15 cellular contexts compared by ENCODE assay signal in the genomic region with DNA sequence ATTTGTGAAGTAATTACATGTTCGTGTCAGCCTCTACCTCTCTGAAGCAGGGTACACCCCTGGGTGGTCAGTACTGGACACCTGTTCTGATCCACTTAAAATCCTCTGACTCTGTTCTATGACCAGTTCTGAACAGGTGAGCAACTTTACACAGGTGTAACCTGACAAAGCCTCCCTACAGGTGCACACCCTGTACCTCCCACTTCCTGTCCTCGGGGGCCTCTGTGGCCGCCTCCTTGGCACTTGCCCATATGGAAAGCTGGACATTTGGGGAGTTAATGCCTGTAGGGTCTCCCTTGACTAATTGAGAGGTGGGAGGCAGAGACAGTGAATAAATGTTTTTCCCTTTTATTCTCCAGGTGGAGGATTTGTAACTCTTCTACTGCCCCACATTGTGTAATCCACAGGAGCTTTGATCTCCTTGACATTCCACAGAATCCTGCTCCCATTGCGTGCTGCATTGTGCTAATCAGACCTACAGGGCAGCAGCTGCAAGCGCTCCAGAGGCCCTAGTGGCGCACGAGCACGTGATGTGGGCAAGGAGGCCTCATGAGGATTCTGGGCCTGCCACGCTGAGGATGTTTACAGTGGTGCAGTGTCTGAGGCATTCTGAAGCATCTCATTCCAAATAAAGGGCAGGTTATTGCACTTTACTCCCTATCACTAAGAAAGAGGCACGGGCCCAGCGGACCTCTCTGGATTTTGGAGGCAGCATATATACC. TPM values are rescaled to one million over a fixed set of nuclear protein-coding genes. Genes with fewer than 3 reads are reported as not detected.
DNase-seq lines count a peak whose midpoint lies in the region; ATAC-seq, FAIRE-seq and TF ChIP-seq lines count a peak whose summit lies in the region.
"Had no signal": no experiment of that assay in that cellular context is flagged by ENCODE, and none has a peak within 500 bp of the region (broad histone marks: within the 10 kb centered on the region; RNA-seq: fewer than 3 reads in every experiment).

No MANE protein-coding gene starts in this region.

- H3K36me3 ChIP-seq in OCI-LY3 (replicated peaks; ENCODE audit: low read depth, low read length): peaks cover 63% of the 10 kb centered on the region
- no peaks in the 10 kb centered on the region for H3K36me3 ChIP-seq in small intestine (ENCODE audit: control insufficient read depth in 2 of 2, insufficient read depth in 2 of 2, low read length in 2 of 2)

- H3K27ac ChIP-seq in OCI-LY3 (ENCODE audit: low read length) (peak overlapping the region; percentile 97; the same call in 1 of the 2 replicates), small intestine (ENCODE audit: low read depth in 1 of 2, low read length in 1 of 2) (no peak overlapping the region)
- H3K27ac ChIP-seq: SK-N-MC had no signal

- no peak overlapping the region for H2AFZ ChIP-seq in OCI-LY3 (ENCODE audit: low read depth, low read length)

- no peaks in the 10 kb centered on the region for H3K9me3 Mint-ChIP-seq in endothelial cell (ENCODE audit: unreplicated experiment)
- H3K9me3 Mint-ChIP-seq in activated T-cell treated with anti-CD3 and anti-CD28 coated beads, Interleukin-2, amount 50 U/mL, for 4 hours: no peaks in the 10 kb centered on the region
- H3K9me3 Mint-ChIP-seq: naive B cell had no signal

- intact Hi-C loops in left ventricle myocardium superior (cut with micrococcal nuclease): no loop called here

- no peaks in the 10 kb centered on the region for H3K36me3 Mint-ChIP-seq in endothelial cell (ENCODE audit: low read depth, unreplicated experiment)
- H3K36me3 Mint-ChIP-seq in activated T-cell treated with anti-CD3 and anti-CD28 coated beads, Interleukin-2, amount 50 U/mL, for 4 hours (ENCODE audit: insufficient read depth): no peaks in the 10 kb centered on the region
- H3K36me3 Mint-ChIP-seq: naive B cell had no signal

- no peaks in the 10 kb centered on the region for H3K27me3 ChIP-seq in OCI-LY3 (ENCODE audit: low read depth, low read length)
- no peaks in the 10 kb centered on the region for H3K27me3 ChIP-seq in small intestine (ENCODE audit: control insufficient read depth in 2 of 2, insufficient read depth in 2 of 2, low read length in 2 of 2)

- peaks cover 3% of the 10 kb centered on the region for H3K4me1 Mint-ChIP-seq in endothelial cell (ENCODE audit: unreplicated experiment)
- H3K4me1 Mint-ChIP-seq in activated T-cell treated with anti-CD3 and anti-CD28 coated beads, Interleukin-2, amount 50 U/mL, for 4 hours (ENCODE audit: low read depth): no peaks in the 10 kb centered on the region

- 30 to 54% (median 39%) methylated on average over 11 of the region's 11 CpGs for WGBS in small intestine, 3 donors

- peaks cover 2% of the 10 kb centered on the region; the same call in 1 of the 2 replicates for H3K79me2 ChIP-seq in OCI-LY3 (ENCODE audit: low read length)

- H3K27ac Mint-ChIP-seq in endothelial cell (ENCODE audit: unreplicated experiment): no peak overlapping the region

- H3K27me3 Mint-ChIP-seq in endothelial cell (ENCODE audit: unreplicated experiment): no peaks in the 10 kb centered on the region
- H3K27me3 Mint-ChIP-seq in activated T-cell treated with anti-CD3 and anti-CD28 coated beads, Interleukin-2, amount 50 U/mL, for 4 hours (ENCODE audit: low read depth): peaks cover 2% of the 10 kb centered on the region

- no peak overlapping the region for H3K4me3 Mint-ChIP-seq in endothelial cell (ENCODE audit: unreplicated experiment)
- no peak overlapping the region for H3K4me3 Mint-ChIP-seq in activated T-cell treated with anti-CD3 and anti-CD28 coated beads, Interleukin-2, amount 50 U/mL, for 4 hours
- H3K4me3 Mint-ChIP-seq: naive B cell had no signal

- H4K20me1 ChIP-seq in OCI-LY3 (ENCODE audit: insufficient read depth, low read length): peaks cover 4% of the 10 kb centered on the region; the same call in 1 of the 2 replicates

- H3K4me2 ChIP-seq in OCI-LY3 (ENCODE audit: low read length): no peak overlapping the region

- H3K4me3 ChIP-seq in OCI-LY3 (ENCODE audit: low read length): no peak overlapping the region
- no peak overlapping the region for H3K4me3 ChIP-seq in small intestine (ENCODE audit: low read depth in 1 of 2, low read length in 2 of 2)
- H3K4me3 ChIP-seq: SK-N-MC had no signal

- no peak for TF ChIP-seq CTCF in OCI-LY3 (IDR thresholded peaks at IDR 0.05; ENCODE audit: low read depth, low read length)
- TF ChIP-seq CTCF in endothelial cell (IDR thresholded peaks at IDR 0.05; ENCODE audit: unreplicated experiment): no peak

- peaks cover 7% of the 10 kb centered on the region; the same call in 1 of the 2 replicates for H3K9me3 ChIP-seq in OCI-LY3 (ENCODE audit: insufficient read depth, low read length)
- H3K9me3 ChIP-seq in small intestine (ENCODE audit: control insufficient read depth, low read depth): no peaks in the 10 kb centered on the region

- H3K4me1 ChIP-seq in OCI-LY3 (ENCODE audit: low read length) (peaks cover 33% of the 10 kb centered on the region), small intestine (ENCODE audit: control insufficient read depth in 2 of 2, insufficient read depth in 1 of 2, low read depth in 1 of 2, low read length in 1 of 2) (no peaks in the 10 kb centered on the region)

- ATAC-seq in left ventricle myocardium superior (peak; percentile 74), GM21515 (IDR thresholded peaks at IDR 0.05; ENCODE audit: unreplicated experiment) (no peak)
- ATAC-seq in activated T-cell treated with anti-CD3 and anti-CD28 coated beads, Interleukin-2, amount 50 U/mL, for 4 hours: no peak

- peak; percentile 9 for DNase-seq in NCI-H1436 treated with DMSO at 0.1 percent for 48 hours (lab: John Stamatoyannopoulos, UW)
- no peak for DNase-seq in left ventricle myocardium superior
- DNase-seq in small intestine: peak; percentile 55
- no peak for DNase-seq in DMS 273 treated with DMSO at 0.1 percent for 48 hours (lab: John Stamatoyannopoulos, UW)
- no peak for DNase-seq in endothelial cell (ENCODE audit: low spot score)
- no peak for DNase-seq in activated T-cell treated with anti-CD3 and anti-CD28 coated beads, Interleukin-2, amount 50 U/mL, for 4 hours
- DNase-seq: foreskin melanocyte; Kasumi-1; naive B cell; stimulated activated CD4-positive, alpha-beta T cell treated with anti-CD3 and anti-CD28 coated beads, Interleukin-2, amount 100 ng/mL, for 24 hours had no signal

- no peak for FAIRE-seq in small intestine (lab: Jason Lieb, UNC)
- FAIRE-seq: bronchial epithelial cell had no signal

- no peak overlapping the region for H3K9ac ChIP-seq in OCI-LY3 (ENCODE audit: low read length)

RNA-seq across cellular contexts. Expression of a gene that starts 45.8 kb away (rescaled TPM):
- total RNA-seq in left ventricle myocardium superior (0.74 TPM), endothelial cell (ENCODE audit: unreplicated experiment) (not detected)
- polyA plus RNA-seq in small intestine: 1 to 10 TPM; 4.0 to 5.9 (median 5.4) TPM
- 100 to 1,000 TPM; 186 to 193 (median 191) TPM for total RNA-seq in activated T-cell treated with anti-CD3 and anti-CD28 coated beads, Interleukin-2, amount 50 U/mL, for 4 hours
- total RNA-seq: temporal lobe had no signal

RNA-seq across cellular contexts. Expression of a gene that starts 48.6 kb away (rescaled TPM):
- total RNA-seq in left ventricle myocardium superior (24.7 TPM), endothelial cell (ENCODE audit: unreplicated experiment) (5.1 TPM)
- 10 to 100 TPM; 41.6 to 45.6 (median 42.7) TPM for polyA plus RNA-seq in small intestine
- total RNA-seq in activated T-cell treated with anti-CD3 and anti-CD28 coated beads, Interleukin-2, amount 50 U/mL, for 4 hours: 1 to 10 TPM in 2 of 3 donors, under 1 TPM in 1; 0.61 to 1.3 (median 1.3) TPM

Comparison
In these comparisons a context has a peak if more than half of its experiments do, and no peak if none do; other contexts are left out.
1. DNase-seq: peak in NCI-H1436 treated with DMSO at 0.1 percent for 48 hours (single experiment) and small intestine (single experiment); none in left ventricle myocardium superior (single experiment), DMS 273 treated with DMSO at 0.1 percent for 48 hours (single experiment), endothelial cell (single experiment) and activated T-cell treated with anti-CD3 and anti-CD28 coated beads, Interleukin-2, amount 50 U/mL, for 4 hours (single experiment).
2. RNA of a gene that starts 45.8 kb away (total RNA-seq): 186 to 193 TPM in activated T-cell treated with anti-CD3 and anti-CD28 coated beads, Interleukin-2, amount 50 U/mL, for 4 hours; 0.74 TPM in left ventricle myocardium superior (single experiment) and not detected in endothelial cell (single experiment); every median in the first group is over 100 times any median in the second.